1 cellular context compared by ENCODE assay signal in genomic region chr3:181725033-181725775, GRCh38.
TF ChIP-seq lines count a peak whose summit lies in the region.

No MANE protein-coding gene starts in this region.

TF ChIP-seq in H1, 55 proteins besides CTCF, POLR2A, EP300 and RAD21 (continued from another document):
- TF ChIP-seq, protein P1, sequence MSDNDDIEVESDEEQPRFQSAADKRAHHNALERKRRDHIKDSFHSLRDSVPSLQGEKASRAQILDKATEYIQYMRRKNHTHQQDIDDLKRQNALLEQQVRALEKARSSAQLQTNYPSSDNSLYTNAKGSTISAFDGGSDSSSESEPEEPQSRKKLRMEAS (IDR thresholded peaks at IDR 0.05), result peak; percentile 26; the same call in 1 of the 2 replicates
- TF ChIP-seq CEBPB (IDR thresholded peaks at IDR 0.05; ENCODE audit: low read depth, low read length) (no peak), SIX5 (IDR thresholded peaks at IDR 0.05; ENCODE audit: low read depth, low read length) (no peak), BCL11A (IDR thresholded peaks at IDR 0.05; ENCODE audit: low read depth in 2 of 2, low read length in 2 of 2) (no peak)
